In the genomic region with DNA sequence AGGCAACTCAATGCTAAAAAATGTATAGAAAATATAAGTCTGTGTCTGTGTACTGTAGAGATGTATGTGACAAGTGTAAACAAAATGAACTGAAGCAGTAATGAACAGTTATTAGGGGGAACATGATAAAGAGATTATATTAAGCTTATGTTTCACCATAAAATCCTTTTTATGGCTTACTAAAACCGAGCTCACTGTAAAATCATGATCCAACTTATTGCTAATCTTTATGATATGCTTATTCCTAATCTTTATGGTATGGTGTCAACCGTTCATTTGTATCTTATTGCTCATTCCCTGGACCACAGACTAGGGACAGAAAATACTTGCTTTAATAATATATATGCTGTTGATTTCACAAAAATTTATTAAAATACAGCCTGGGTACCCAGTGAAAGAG, we compare ENCODE assay signal across 22 cellular contexts.
"Had no signal": no experiment of that assay in that cellular context is flagged by ENCODE, and none has a peak within 500 bp of the region (broad histone marks: within the 10 kb centered on the region; RNA-seq: fewer than 3 reads in every experiment).

No MANE protein-coding gene starts in this region.

- H3K4me1 ChIP-seq: SJCRH30 had no signal

- H3K36me3 ChIP-seq: Peyer's patch, SJCRH30 had no signal

- H3K27ac Mint-ChIP-seq: IgD-negative memory B cell had no signal

- H3K4me1 Mint-ChIP-seq: IgD-negative memory B cell had no signal

- ATAC-seq: K562, Right ventricle myocardium inferior, SK-N-SH treated with all-trans-retinoic acid at 6 μM for 48 hours had no signal

- DNase-seq: MV-4-11, NCI-H1048, NCI-H1105, NCI-H1417, NCI-H1436 treated with DMSO at 0.1 percent for 48 hours, NCI-H1694, NCI-H187 treated with DMSO at 0.1 percent for 48 hours, NCI-H2029 treated with DMSO at 0.1 percent for 48 hours, NCI-H2227 treated with DMSO at 0.1 percent for 48 hours, NCI-H446, NCI-H510A, NCI-H524 treated with DMSO at 0.1 percent for 48 hours, NCI-H69, NCI-H774, Peyer's patch, SHP77 treated with DMSO at 0.1 percent for 48 hours, SJCRH30 had no signal

- H3K4me3 ChIP-seq: K562, Peyer's patch, SJCRH30 had no signal

- H3K9me3 ChIP-seq: Peyer's patch, SJCRH30 had no signal

- H3K27me3 ChIP-seq: Peyer's patch, SJCRH30 had no signal

- H3K4me3 Mint-ChIP-seq: IgD-negative memory B cell had no signal

- H3K27ac ChIP-seq: HL-60, Peyer's patch, SJCRH30 had no signal
